Comparison of ENCODE assay signal across 1 cellular context in genomic region chr2:109950146-109950843, GRCh38. TPM values are rescaled to one million over a fixed set of nuclear protein-coding genes. Genes with fewer than 3 reads are reported as not detected.
"Had no signal": no experiment of that assay in that cellular context is flagged by ENCODE, and none has a peak within 500 bp of the region (broad histone marks: within the 10 kb centered on the region; RNA-seq: fewer than 3 reads in every experiment).

No MANE protein-coding gene starts in this region.

RNA-seq across cellular contexts. Expression of gene LIMS3, which starts 51.8 kb away (rescaled TPM):
- total RNA-seq: esophagus mucosa had no signal
